In genomic region chr1:213492161-213493041, GRCh38 we compare ENCODE assay signal across 1 cellular context.
TF ChIP-seq lines count a peak whose summit lies in the region.

No MANE protein-coding gene starts in this region.

TF ChIP-seq in HepG2, 621 proteins besides CTCF, POLR2A, EP300 and RAD21 (continued from another document and continues in another):
- TF ChIP-seq ZNF10 (CRISPR knock-in tag; IDR thresholded peaks at IDR 0.05; ENCODE audit: borderline replicate concordance, low read depth) (no peak), SNAI1 (CRISPR knock-in tag; IDR thresholded peaks at IDR 0.05; ENCODE audit: borderline replicate concordance) (no peak), TCF7L2 (IDR thresholded peaks at IDR 0.05; ENCODE audit: low read depth, low read length) (no peak; the same call in 1 of the 2 replicates), ZFP36 (IDR thresholded peaks at IDR 0.05; ENCODE audit: borderline replicate concordance, low read depth, low read length, partially characterized antibody) (no peak), PTBP1 (IDR thresholded peaks at IDR 0.05; ENCODE audit: low read depth, low read length, poor library complexity, severe bottlenecking) (no peak), GFI1 (CRISPR knock-in tag; IDR thresholded peaks at IDR 0.05; ENCODE audit: borderline replicate concordance) (peak; percentile 75; the same call in 1 of the 2 replicates), JDP2 (CRISPR knock-in tag; IDR thresholded peaks at IDR 0.05; ENCODE audit: borderline replicate concordance) (no peak), NCOA1 (CRISPR knock-in tag; IDR thresholded peaks at IDR 0.05) (peak; percentile 43; the same call in 1 of the 2 replicates), GATAD1 (CRISPR knock-in tag; IDR thresholded peaks at IDR 0.05) (no peak), DNMT1 (CRISPR knock-in tag; IDR thresholded peaks at IDR 0.05) (no peak), ZNF251 (CRISPR knock-in tag; IDR thresholded peaks at IDR 0.05) (no peak), SRSF4 (IDR thresholded peaks at IDR 0.05; ENCODE audit: low read depth, low read length, poor library complexity, severe bottlenecking) (no peak), ZNF44 (CRISPR knock-in tag; IDR thresholded peaks at IDR 0.05) (no peak), SETDB1 (CRISPR knock-in tag; IDR thresholded peaks at IDR 0.05; ENCODE audit: borderline replicate concordance) (no peak), NCOR1 (IDR thresholded peaks at IDR 0.05; ENCODE audit: borderline replicate concordance, low read length) (no peak), ZNF580 (CRISPR knock-in tag; IDR thresholded peaks at IDR 0.05; ENCODE audit: borderline replicate concordance, low read depth) (no peak), DMAP1 (CRISPR knock-in tag; IDR thresholded peaks at IDR 0.05) (no peak; the same call in 1 of the 2 replicates), KDM1A (CRISPR knock-in tag; IDR thresholded peaks at IDR 0.05) (no peak), GATAD2A (CRISPR knock-in tag; IDR thresholded peaks at IDR 0.05) (peak; percentile 83), KMT2A (CRISPR knock-in tag; IDR thresholded peaks at IDR 0.05) (no peak), ZNF430 (CRISPR knock-in tag; IDR thresholded peaks at IDR 0.05) (peak; percentile 17; the same call in 1 of the 2 replicates), MAX (IDR thresholded peaks at IDR 0.05) (peak; percentile 64), ZFP82 (CRISPR knock-in tag; IDR thresholded peaks at IDR 0.05; ENCODE audit: borderline replicate concordance) (0 out of 2 replicates have a peak, but pooled peaks have one; percentile 46), ZNF562 (CRISPR knock-in tag; IDR thresholded peaks at IDR 0.05; ENCODE audit: borderline replicate concordance) (no peak), PLSCR1 (CRISPR knock-in tag; IDR thresholded peaks at IDR 0.05; ENCODE audit: borderline replicate concordance) (no peak), ZNF264 (CRISPR knock-in tag; IDR thresholded peaks at IDR 0.05) (no peak; the same call in 1 of the 2 replicates), SRF (IDR thresholded peaks at IDR 0.05; ENCODE audit: low read depth, low read length) (no peak), ZNF614 (CRISPR knock-in tag; IDR thresholded peaks at IDR 0.05; ENCODE audit: borderline replicate concordance) (peak; percentile 83; the same call in 1 of the 2 replicates), CBFB (CRISPR knock-in tag; IDR thresholded peaks at IDR 0.05) (peak; percentile 99), BORCS8-MEF2B (CRISPR knock-in tag; IDR thresholded peaks at IDR 0.05) (no peak), ZNF317 (CRISPR knock-in tag; IDR thresholded peaks at IDR 0.05) (0 out of 2 replicates have a peak, but pooled peaks have one; percentile 67), ZBTB3 (CRISPR knock-in tag; IDR thresholded peaks at IDR 0.05; ENCODE audit: borderline replicate concordance, low read depth) (no peak), RFXANK (CRISPR knock-in tag; IDR thresholded peaks at IDR 0.05) (no peak), DPF2 (CRISPR knock-in tag; IDR thresholded peaks at IDR 0.05; ENCODE audit: borderline replicate concordance, low read depth) (peak; percentile 43; the same call in 1 of the 2 replicates), ZHX1 (CRISPR knock-in tag; IDR thresholded peaks at IDR 0.05; ENCODE audit: low read depth) (0 out of 2 replicates have a peak, but pooled peaks have one; percentile 56), ZNF274 (CRISPR knock-in tag; IDR thresholded peaks at IDR 0.05) (no peak), RFX1 (IDR thresholded peaks at IDR 0.05) (no peak), ZNF788 (CRISPR knock-in tag; IDR thresholded peaks at IDR 0.05; ENCODE audit: borderline replicate concordance) (peak; percentile 67; the same call in 1 of the 2 replicates), ZNF256 (CRISPR knock-in tag; conservative IDR thresholded peaks at IDR 0.05) (no peak), ZNF335 (CRISPR knock-in tag; IDR thresholded peaks at IDR 0.05) (no peak), KAT8 (CRISPR knock-in tag; IDR thresholded peaks at IDR 0.05) (peak; percentile 58), ZNF350 (CRISPR knock-in tag; IDR thresholded peaks at IDR 0.05; ENCODE audit: borderline replicate concordance, low read depth) (0 out of 2 replicates have a peak, but pooled peaks have one; percentile 30), ZNF3 (CRISPR knock-in tag; IDR thresholded peaks at IDR 0.05) (no peak; the same call in 1 of the 2 replicates), ZNF207 (IDR thresholded peaks at IDR 0.05; ENCODE audit: borderline replicate concordance) (no peak), MAFK (conservative IDR thresholded peaks at IDR 0.05 in 1 of 2, IDR thresholded peaks at IDR 0.05 in 1 of 2; ENCODE audit: low read length in 2 of 2) (no peak), HNRNPH1 (optimal IDR thresholded peaks at IDR 0.05; ENCODE audit: low read depth, low read length) (no peak), PRPF4 (IDR thresholded peaks at IDR 0.05; ENCODE audit: low read depth, low read length, poor library complexity, severe bottlenecking) (no peak), ZNF550 (CRISPR knock-in tag; IDR thresholded peaks at IDR 0.05; ENCODE audit: borderline replicate concordance) (no peak), HOXA3 (CRISPR knock-in tag; IDR thresholded peaks at IDR 0.05) (peak; percentile 95), ZC3H4 (CRISPR knock-in tag; IDR thresholded peaks at IDR 0.05; ENCODE audit: borderline replicate concordance) (no peak), ZNF629 (CRISPR knock-in tag; conservative IDR thresholded peaks at IDR 0.05) (no peak), FOXC1 (CRISPR knock-in tag; IDR thresholded peaks at IDR 0.05; ENCODE audit: borderline replicate concordance) (no peak; the same call in 1 of the 2 replicates), ZNF713 (CRISPR knock-in tag; IDR thresholded peaks at IDR 0.05) (no peak), ZNF101 (CRISPR knock-in tag; IDR thresholded peaks at IDR 0.05; ENCODE audit: borderline replicate concordance, low read depth) (no peak)
- TF ChIP-seq, protein P1, sequence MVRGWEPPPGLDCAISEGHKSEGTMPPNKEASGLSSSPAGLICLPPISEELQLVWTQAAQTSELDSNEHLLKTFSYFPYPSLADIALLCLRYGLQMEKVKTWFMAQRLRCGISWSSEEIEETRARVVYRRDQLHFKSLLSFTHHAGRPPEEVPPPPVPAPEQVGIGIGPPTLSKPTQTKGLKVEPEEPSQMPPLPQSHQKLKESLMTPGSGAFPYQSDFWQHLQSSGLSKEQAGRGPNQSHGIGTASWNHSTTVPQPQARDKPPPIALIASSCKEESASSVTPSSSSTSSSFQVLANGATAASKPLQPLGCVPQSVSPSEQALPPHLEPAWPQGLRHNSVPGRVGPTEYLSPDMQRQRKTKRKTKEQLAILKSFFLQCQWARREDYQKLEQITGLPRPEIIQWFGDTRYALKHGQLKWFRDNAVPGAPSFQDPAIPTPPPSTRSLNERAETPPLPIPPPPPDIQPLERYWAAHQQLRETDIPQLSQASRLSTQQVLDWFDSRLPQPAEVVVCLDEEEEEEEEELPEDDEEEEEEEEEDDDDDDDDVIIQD (CRISPR knock-in tag; IDR thresholded peaks at IDR 0.05; ENCODE audit: low read depth), result peak; percentile 72; the same call in 1 of the 2 replicates
- TF ChIP-seq, protein P2, sequence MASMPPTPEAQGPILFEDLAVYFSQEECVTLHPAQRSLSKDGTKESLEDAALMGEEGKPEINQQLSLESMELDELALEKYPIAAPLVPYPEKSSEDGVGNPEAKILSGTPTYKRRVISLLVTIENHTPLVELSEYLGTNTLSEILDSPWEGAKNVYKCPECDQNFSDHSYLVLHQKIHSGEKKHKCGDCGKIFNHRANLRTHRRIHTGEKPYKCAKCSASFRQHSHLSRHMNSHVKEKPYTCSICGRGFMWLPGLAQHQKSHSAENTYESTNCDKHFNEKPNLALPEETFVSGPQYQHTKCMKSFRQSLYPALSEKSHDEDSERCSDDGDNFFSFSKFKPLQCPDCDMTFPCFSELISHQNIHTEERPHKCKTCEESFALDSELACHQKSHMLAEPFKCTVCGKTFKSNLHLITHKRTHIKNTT (CRISPR knock-in tag; IDR thresholded peaks at IDR 0.05), result no peak
- TF ChIP-seq, protein P3, sequence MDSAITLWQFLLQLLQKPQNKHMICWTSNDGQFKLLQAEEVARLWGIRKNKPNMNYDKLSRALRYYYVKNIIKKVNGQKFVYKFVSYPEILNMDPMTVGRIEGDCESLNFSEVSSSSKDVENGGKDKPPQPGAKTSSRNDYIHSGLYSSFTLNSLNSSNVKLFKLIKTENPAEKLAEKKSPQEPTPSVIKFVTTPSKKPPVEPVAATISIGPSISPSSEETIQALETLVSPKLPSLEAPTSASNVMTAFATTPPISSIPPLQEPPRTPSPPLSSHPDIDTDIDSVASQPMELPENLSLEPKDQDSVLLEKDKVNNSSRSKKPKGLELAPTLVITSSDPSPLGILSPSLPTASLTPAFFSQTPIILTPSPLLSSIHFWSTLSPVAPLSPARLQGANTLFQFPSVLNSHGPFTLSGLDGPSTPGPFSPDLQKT (CRISPR knock-in tag; IDR thresholded peaks at IDR 0.05; ENCODE audit: borderline replicate concordance), result no peak
- TF ChIP-seq, protein P4, sequence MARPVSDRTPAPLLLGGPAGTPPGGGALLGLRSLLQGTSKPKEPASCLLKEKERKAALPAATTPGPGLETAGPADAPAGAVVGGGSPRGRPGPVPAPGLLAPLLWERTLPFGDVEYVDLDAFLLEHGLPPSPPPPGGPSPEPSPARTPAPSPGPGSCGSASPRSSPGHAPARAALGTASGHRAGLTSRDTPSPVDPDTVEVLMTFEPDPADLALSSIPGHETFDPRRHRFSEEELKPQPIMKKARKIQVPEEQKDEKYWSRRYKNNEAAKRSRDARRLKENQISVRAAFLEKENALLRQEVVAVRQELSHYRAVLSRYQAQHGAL (CRISPR knock-in tag; IDR thresholded peaks at IDR 0.05; ENCODE audit: not compliant biosample characterization), result no peak
- TF ChIP-seq, protein P5, sequence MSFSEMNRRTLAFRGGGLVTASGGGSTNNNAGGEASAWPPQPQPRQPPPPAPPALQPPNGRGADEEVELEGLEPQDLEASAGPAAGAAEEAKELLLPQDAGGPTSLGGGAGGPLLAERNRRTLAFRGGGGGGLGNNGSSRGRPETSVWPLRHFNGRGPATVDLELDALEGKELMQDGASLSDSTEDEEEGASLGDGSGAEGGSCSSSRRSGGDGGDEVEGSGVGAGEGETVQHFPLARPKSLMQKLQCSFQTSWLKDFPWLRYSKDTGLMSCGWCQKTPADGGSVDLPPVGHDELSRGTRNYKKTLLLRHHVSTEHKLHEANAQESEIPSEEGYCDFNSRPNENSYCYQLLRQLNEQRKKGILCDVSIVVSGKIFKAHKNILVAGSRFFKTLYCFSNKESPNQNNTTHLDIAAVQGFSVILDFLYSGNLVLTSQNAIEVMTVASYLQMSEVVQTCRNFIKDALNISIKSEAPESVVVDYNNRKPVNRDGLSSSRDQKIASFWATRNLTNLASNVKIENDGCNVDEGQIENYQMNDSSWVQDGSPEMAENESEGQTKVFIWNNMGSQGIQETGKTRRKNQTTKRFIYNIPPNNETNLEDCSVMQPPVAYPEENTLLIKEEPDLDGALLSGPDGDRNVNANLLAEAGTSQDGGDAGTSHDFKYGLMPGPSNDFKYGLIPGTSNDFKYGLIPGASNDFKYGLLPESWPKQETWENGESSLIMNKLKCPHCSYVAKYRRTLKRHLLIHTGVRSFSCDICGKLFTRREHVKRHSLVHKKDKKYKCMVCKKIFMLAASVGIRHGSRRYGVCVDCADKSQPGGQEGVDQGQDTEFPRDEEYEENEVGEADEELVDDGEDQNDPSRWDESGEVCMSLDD (CRISPR knock-in tag; IDR thresholded peaks at IDR 0.05; ENCODE audit: borderline replicate concordance), result no peak
- TF ChIP-seq, protein P6, sequence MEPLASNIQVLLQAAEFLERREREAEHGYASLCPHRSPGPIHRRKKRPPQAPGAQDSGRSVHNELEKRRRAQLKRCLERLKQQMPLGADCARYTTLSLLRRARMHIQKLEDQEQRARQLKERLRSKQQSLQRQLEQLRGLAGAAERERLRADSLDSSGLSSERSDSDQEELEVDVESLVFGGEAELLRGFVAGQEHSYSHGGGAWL (CRISPR knock-in tag; IDR thresholded peaks at IDR 0.05), result no peak
- TF ChIP-seq, protein P7, sequence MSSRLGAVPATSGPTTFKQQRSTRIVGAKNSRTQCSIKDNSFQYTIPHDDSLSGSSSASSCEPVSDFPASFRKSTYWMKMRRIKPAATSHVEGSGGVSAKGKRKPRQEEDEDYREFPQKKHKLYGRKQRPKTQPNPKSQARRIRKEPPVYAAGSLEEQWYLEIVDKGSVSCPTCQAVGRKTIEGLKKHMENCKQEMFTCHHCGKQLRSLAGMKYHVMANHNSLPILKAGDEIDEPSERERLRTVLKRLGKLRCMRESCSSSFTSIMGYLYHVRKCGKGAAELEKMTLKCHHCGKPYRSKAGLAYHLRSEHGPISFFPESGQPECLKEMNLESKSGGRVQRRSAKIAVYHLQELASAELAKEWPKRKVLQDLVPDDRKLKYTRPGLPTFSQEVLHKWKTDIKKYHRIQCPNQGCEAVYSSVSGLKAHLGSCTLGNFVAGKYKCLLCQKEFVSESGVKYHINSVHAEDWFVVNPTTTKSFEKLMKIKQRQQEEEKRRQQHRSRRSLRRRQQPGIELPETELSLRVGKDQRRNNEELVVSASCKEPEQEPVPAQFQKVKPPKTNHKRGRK (CRISPR knock-in tag; IDR thresholded peaks at IDR 0.05), result no peak
